In genomic region chr3:52495777-52496602, GRCh38 we compare ENCODE assay signal across 11 cellular contexts. TPM values are rescaled to one million over a fixed set of nuclear protein-coding genes. Genes with fewer than 3 reads are reported as not detected.
DNase-seq lines count a peak whose midpoint lies in the region; ATAC-seq and TF ChIP-seq lines count a peak whose summit lies in the region.
"Had no signal": no experiment of that assay in that cellular context is flagged by ENCODE, and none has a peak within 500 bp of the region (broad histone marks: within the 10 kb centered on the region; RNA-seq: fewer than 3 reads in every experiment).

No MANE protein-coding gene starts in this region.

- no peak for TF ChIP-seq POLR2A in spleen (IDR thresholded peaks at IDR 0.05)

- H3K36me3 ChIP-seq in HEK293 (ENCODE audit: control insufficient read depth in 2 of 2, insufficient read depth in 1 of 2, low read length in 2 of 2) (peaks cover 0 to 22% of the 10 kb centered on the region in 2 experiments; a peak in 1 of 3 replicates), spleen (peaks cover 0 to 41% (median 20%) of the 10 kb centered on the region in 6 donors)

- no peak overlapping the region for H3K4me3 Mint-ChIP-seq in MCF 10A (ENCODE audit: unreplicated experiment)
- H3K4me3 Mint-ChIP-seq: mesothelial cell of epicardium, WTC11 had no signal

- CTCF ChIA-PET in HEK293 (lab: Yijun Ruan, JAX), result no interaction called here
- CTCF ChIA-PET in MCF 10A (lab: Yijun Ruan, JAX), result interaction anchor here (0.6 kb wide), 1 partner anchor 230 kb away, joined by 3 read pairs; no protein-coding TSS in a partner anchor

- peak; percentile 16 for ATAC-seq in left ventricle myocardium superior
- ATAC-seq in GM18873 (IDR thresholded peaks at IDR 0.05; ENCODE audit: low FRiP score, unreplicated experiment), result no peak
- ATAC-seq in GM18498 (IDR thresholded peaks at IDR 0.05; ENCODE audit: unreplicated experiment), result no peak

- H3K36me3 Mint-ChIP-seq in MCF 10A (ENCODE audit: insufficient read depth, unreplicated experiment), result peaks cover 15% of the 10 kb centered on the region

- 47 to 77% (median 56%) methylated on average over 3 to 16 of the region's 16 CpGs for WGBS in spleen, 5 donors

- no peaks in the 10 kb centered on the region for H3K27me3 Mint-ChIP-seq in MCF 10A (ENCODE audit: insufficient read depth, unreplicated experiment)

- DNase-seq in MCF 10A (ENCODE audit: unreplicated experiment) (peak; percentile 53), left ventricle myocardium superior (no peak), spleen (no peak), hippocampal formation (lab: John Stamatoyannopoulos, UW) (no peak)
- DNase-seq in activated naive CD4-positive, alpha-beta T cell treated with anti-CD3 and anti-CD28 coated beads, Interleukin-2, amount 50 U/mL, for 16 hours, result no peak
- DNase-seq: NCI-H510A treated with DMSO at 0.1 percent for 48 hours had no signal

- POLR2A ChIA-PET in HEK293 (lab: Yijun Ruan, JAX), result no interaction called here
- POLR2A ChIA-PET in MCF 10A (lab: Yijun Ruan, JAX), result no interaction called here

- H3K27me3 ChIP-seq in spleen (replicated peaks in 1 of 7), result peaks cover 0 to 11% (median 0%) of the 10 kb centered on the region in 7 donors

- H3K4me1 Mint-ChIP-seq in MCF 10A (ENCODE audit: insufficient read depth, unreplicated experiment), result no peaks in the 10 kb centered on the region
- H3K4me1 Mint-ChIP-seq: WTC11 had no signal

- no peak overlapping the region for H3K27ac Mint-ChIP-seq in MCF 10A (ENCODE audit: low read depth, unreplicated experiment)
- H3K27ac Mint-ChIP-seq: mesothelial cell of epicardium, WTC11 had no signal

- H3K4me3 ChIP-seq in HEK293 (ENCODE audit: low read depth, low read length) (no peak overlapping the region), spleen (peak overlapping the region; percentile 37 to 73 (median 54))

- no TSS peak for BruUV-seq in MCF 10A (replicated peaks; lab: Mats Ljungman, UMichigan)

- H3K9me3 ChIP-seq in HEK293 (ENCODE audit: control insufficient read depth, insufficient read depth, low read depth, low read length), result no peaks in the 10 kb centered on the region
- H3K9me3 ChIP-seq in spleen, result no peaks in the 10 kb centered on the region

- H3K27ac ChIP-seq in HEK293 (ENCODE audit: extremely low read depth, low read depth, low read length) (no peak overlapping the region), spleen (peak overlapping the region; percentile 5 to 88 (median 84))

- intact Hi-C loops in MCF 10A (cut with micrococcal nuclease) (no loop called here), left ventricle myocardium superior (cut with micrococcal nuclease) (no loop called here), spleen (cut with DNase I; ENCODE audit: low total_unique reads) (no loop called here)

- H3K4me1 ChIP-seq in HEK293 (ENCODE audit: control insufficient read depth, insufficient read depth, low read length) (no peaks in the 10 kb centered on the region), spleen (peaks cover 26 to 97% (median 64%) of the 10 kb centered on the region in 6 donors)

- TF ChIP-seq CTCF in HEK293 (tag by site-specific recombination; IDR thresholded peaks at IDR 0.05) (no peak), MCF 10A (IDR thresholded peaks at IDR 0.05; ENCODE audit: unreplicated experiment) (no peak), spleen (IDR thresholded peaks at IDR 0.05 in 8 of 11, conservative IDR thresholded peaks at IDR 0.05 in 3 of 11) (no peak)

- H3K9me3 Mint-ChIP-seq in MCF 10A (ENCODE audit: unreplicated experiment), result no peaks in the 10 kb centered on the region
- H3K9me3 Mint-ChIP-seq: mesothelial cell of epicardium, WTC11 had no signal

TF ChIP-seq in HEK293, 187 proteins besides CTCF, POLR2A, EP300 and RAD21:
- TF ChIP-seq ZNF600 (tag by site-specific recombination; IDR thresholded peaks at IDR 0.05) (peak; percentile 45; the same call in 1 of the 2 replicates), ZFHX2 (tag by site-specific recombination; conservative IDR thresholded peaks at IDR 0.05) (no peak)

RNA-seq across cellular contexts. Expression of gene STAB1, which starts 0.9 kb away (rescaled TPM):
- not detected in 2 replicates for total RNA-seq in MCF 10A (2022)
- total RNA-seq in left ventricle myocardium superior, result 69.7 TPM
- 1,000 to 10,000 TPM in 1 of 7 donors, 100 to 1,000 TPM in 6; 351 to 1,070 (median 406) TPM for total RNA-seq in spleen
- 1,000 to 10,000 TPM in 2 of 3 donors, 100 to 1,000 TPM in 1; 287 to 1,994 (median 1,275) TPM for polyA plus RNA-seq in spleen

RNA-seq across cellular contexts. Expression of gene NT5DC2, which starts 37.7 kb away (rescaled TPM):
- 28.9 and 36.9 TPM in 2 replicates for total RNA-seq in MCF 10A (2022)
- total RNA-seq in left ventricle myocardium superior, result 68.3 TPM
- 10 to 100 TPM in 6 of 7 donors, 1 to 10 TPM in 1; 9.3 to 26.0 (median 12.0) TPM for total RNA-seq in spleen
- 10 to 100 TPM in 1 of 3 donors, 1 to 10 TPM in 2; 7.8 to 11.8 (median 7.9) TPM for polyA plus RNA-seq in spleen

RNA-seq across cellular contexts. Expression of gene UQCC5, which starts 40.4 kb away (rescaled TPM):
- total RNA-seq in MCF 10A (2022), result 22.6 and 25.9 TPM in 2 replicates
- 58.7 TPM for total RNA-seq in left ventricle myocardium superior
- total RNA-seq in spleen, result 10 to 100 TPM in 3 of 7 donors, 1 to 10 TPM in 4; 2.7 to 12.8 (median 7.6) TPM
- 10 to 100 TPM; 24.8 to 41.5 (median 26.1) TPM for polyA plus RNA-seq in spleen

RNA-seq across cellular contexts. Expression of gene NISCH, which starts 40.6 kb away (rescaled TPM):
- 60.5 and 69.7 TPM in 2 replicates for total RNA-seq in MCF 10A (2022)
- 48.3 TPM for total RNA-seq in left ventricle myocardium superior
- 10 to 100 TPM; 72.5 to 92.7 (median 86.2) TPM for total RNA-seq in spleen
- 10 to 100 TPM; 18.9 to 45.1 (median 41.7) TPM for polyA plus RNA-seq in spleen

RNA-seq across cellular contexts. Expression of gene TNNC1, which starts 42.1 kb away (rescaled TPM):
- 0.61 TPM in 2 replicates for total RNA-seq in MCF 10A (2022)
- 8,945 TPM for total RNA-seq in left ventricle myocardium superior
- total RNA-seq in spleen, result 1 to 10 TPM in 6 of 7 donors, under 1 TPM in 1; 0.74 to 2.2 (median 1.6) TPM
- polyA plus RNA-seq in spleen, result 1 to 10 TPM; 2.2 to 5.8 (median 4.4) TPM

Comparison
In these comparisons a context has a peak if more than half of its experiments do, and no peak if none do; other contexts are left out.
1. RNA of gene STAB1, which starts 0.9 kb away (total RNA-seq): 351 to 1,070 TPM in spleen and 69.7 TPM in left ventricle myocardium superior (single experiment); not detected in MCF 10A; every median in the first group is over 10 times any median in the second.